In genomic region chr1:10074855-10075418, GRCh38 we compare ENCODE assay signal across 1 cellular context.
TF ChIP-seq lines count a peak whose summit lies in the region.

No MANE protein-coding gene starts in this region.

TF ChIP-seq in GM23338, 12 proteins besides CTCF, POLR2A, EP300 and RAD21 (continued from another document):
- TF ChIP-seq REST (IDR thresholded peaks at IDR 0.05; ENCODE audit: unreplicated experiment) = no peak
- TF ChIP-seq, protein P1, sequence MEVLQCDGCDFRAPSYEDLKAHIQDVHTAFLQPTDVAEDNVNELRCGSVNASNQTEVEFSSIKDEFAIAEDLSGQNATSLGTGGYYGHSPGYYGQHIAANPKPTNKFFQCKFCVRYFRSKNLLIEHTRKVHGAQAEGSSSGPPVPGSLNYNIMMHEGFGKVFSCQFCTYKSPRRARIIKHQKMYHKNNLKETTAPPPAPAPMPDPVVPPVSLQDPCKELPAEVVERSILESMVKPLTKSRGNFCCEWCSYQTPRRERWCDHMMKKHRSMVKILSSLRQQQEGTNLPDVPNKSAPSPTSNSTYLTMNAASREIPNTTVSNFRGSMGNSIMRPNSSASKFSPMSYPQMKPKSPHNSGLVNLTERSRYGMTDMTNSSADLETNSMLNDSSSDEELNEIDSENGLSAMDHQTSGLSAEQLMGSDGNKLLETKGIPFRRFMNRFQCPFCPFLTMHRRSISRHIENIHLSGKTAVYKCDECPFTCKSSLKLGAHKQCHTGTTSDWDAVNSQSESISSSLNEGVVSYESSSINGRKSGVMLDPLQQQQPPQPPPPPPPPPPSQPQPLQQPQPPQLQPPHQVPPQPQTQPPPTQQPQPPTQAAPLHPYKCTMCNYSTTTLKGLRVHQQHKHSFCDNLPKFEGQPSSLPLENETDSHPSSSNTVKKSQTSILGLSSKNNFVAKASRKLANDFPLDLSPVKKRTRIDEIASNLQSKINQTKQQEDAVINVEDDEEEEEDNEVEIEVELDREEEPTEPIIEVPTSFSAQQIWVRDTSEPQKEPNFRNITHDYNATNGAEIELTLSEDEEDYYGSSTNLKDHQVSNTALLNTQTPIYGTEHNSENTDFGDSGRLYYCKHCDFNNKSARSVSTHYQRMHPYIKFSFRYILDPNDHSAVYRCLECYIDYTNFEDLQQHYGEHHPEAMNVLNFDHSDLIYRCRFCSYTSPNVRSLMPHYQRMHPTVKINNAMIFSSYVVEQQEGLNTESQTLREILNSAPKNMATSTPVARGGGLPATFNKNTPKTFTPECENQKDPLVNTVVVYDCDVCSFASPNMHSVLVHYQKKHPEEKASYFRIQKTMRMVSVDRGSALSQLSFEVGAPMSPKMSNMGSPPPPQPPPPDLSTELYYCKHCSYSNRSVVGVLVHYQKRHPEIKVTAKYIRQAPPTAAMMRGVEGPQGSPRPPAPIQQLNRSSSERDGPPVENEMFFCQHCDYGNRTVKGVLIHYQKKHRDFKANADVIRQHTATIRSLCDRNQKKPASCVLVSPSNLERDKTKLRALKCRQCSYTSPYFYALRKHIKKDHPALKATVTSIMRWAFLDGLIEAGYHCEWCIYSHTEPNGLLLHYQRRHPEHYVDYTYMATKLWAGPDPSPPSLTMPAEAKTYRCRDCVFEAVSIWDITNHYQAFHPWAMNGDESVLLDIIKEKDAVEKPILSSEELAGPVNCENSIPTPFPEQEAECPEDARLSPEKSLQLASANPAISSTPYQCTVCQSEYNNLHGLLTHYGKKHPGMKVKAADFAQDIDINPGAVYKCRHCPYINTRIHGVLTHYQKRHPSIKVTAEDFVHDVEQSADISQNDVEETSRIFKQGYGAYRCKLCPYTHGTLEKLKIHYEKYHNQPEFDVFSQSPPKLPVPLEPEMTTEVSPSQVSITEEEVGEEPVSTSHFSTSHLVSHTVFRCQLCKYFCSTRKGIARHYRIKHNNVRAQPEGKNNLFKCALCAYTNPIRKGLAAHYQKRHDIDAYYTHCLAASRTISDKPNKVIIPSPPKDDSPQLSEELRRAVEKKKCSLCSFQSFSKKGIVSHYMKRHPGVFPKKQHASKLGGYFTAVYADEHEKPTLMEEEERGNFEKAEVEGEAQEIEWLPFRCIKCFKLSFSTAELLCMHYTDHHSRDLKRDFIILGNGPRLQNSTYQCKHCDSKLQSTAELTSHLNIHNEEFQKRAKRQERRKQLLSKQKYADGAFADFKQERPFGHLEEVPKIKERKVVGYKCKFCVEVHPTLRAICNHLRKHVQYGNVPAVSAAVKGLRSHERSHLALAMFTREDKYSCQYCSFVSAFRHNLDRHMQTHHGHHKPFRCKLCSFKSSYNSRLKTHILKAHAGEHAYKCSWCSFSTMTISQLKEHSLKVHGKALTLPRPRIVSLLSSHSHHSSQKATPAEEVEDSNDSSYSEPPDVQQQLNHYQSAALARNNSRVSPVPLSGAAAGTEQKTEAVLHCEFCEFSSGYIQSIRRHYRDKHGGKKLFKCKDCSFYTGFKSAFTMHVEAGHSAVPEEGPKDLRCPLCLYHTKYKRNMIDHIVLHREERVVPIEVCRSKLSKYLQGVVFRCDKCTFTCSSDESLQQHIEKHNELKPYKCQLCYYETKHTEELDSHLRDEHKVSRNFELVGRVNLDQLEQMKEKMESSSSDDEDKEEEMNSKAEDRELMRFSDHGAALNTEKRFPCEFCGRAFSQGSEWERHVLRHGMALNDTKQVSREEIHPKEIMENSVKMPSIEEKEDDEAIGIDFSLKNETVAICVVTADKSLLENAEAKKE (CRISPR knock-in tag; IDR thresholded peaks at IDR 0.05) = no peak
- TF ChIP-seq ZNF331 (CRISPR knock-in tag; IDR thresholded peaks at IDR 0.05; ENCODE audit: low read depth) = no peak
- no peak for TF ChIP-seq POLR2AphosphoS5 (IDR thresholded peaks at IDR 0.05; ENCODE audit: low read depth)
- no peak for TF ChIP-seq EZH2phosphoT487 (IDR thresholded peaks at IDR 0.05; ENCODE audit: unreplicated experiment)
- TF ChIP-seq EZH2 (IDR thresholded peaks at IDR 0.05; ENCODE audit: low read depth, unreplicated experiment) = no peak
- TF ChIP-seq NANOG (IDR thresholded peaks at IDR 0.05; ENCODE audit: borderline replicate concordance) = no peak
- TF ChIP-seq ZNF114 (CRISPR knock-in tag; IDR thresholded peaks at IDR 0.05) = no peak
- no peak for TF ChIP-seq ETS1 (IDR thresholded peaks at IDR 0.05)
- no peak for TF ChIP-seq STAT1 (IDR thresholded peaks at IDR 0.05; ENCODE audit: unreplicated experiment)
- TF ChIP-seq CREB1 (CRISPR knock-in tag; IDR thresholded peaks at IDR 0.05; ENCODE audit: low read depth) = no peak
